15 cellular contexts compared by ENCODE assay signal in the genomic region with DNA sequence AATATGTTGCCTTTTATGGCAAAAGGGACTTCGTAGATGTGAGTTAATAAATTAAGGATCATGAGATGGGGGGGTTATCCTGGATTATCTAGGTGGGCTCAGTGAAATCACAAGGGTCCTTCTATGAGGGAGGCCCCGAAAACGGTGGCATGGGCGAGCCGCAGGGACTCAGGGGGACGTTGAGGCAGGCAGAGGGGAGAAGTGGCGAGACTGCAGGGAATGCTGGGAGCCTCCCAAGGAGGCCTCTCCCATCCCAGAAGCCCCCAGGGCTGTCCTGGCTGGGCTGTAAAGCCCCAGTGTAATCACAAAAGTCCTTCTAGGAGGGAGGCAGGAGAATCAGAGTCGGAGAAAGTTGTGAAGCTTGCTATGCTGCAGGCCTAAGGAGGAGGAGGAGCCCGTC. TPM values are rescaled to one million over a fixed set of nuclear protein-coding genes. Genes with fewer than 3 reads are reported as not detected.
DNase-seq lines count a peak whose midpoint lies in the region; ATAC-seq and TF ChIP-seq lines count a peak whose summit lies in the region.
"Had no signal": no experiment of that assay in that cellular context is flagged by ENCODE, and none has a peak within 500 bp of the region (broad histone marks: within the 10 kb centered on the region; RNA-seq: fewer than 3 reads in every experiment).

No MANE protein-coding gene starts in this region.

- peak overlapping the region; percentile 46 for H3K4me3 Mint-ChIP-seq in activated CD8-positive, alpha-beta memory T cell treated with anti-CD3 and anti-CD28 coated beads, Interleukin-2, amount 10 ng/mL, durations not matched to agents 7 days and 5 days
- peak overlapping the region; percentile 82 for H3K4me3 Mint-ChIP-seq in T-helper 17 cell
- peak overlapping the region; percentile 9 to 80 for H3K4me3 Mint-ChIP-seq in stimulated activated naive CD8-positive, alpha-beta T cell treated with anti-CD3 and anti-CD28 coated beads, Interleukin-15, amount 100 ng/mL, for 72 hours

- CTCF ChIA-PET in activated CD8-positive, alpha-beta memory T cell treated with anti-CD3 and anti-CD28 coated beads, Interleukin-2, amount 10 ng/mL, durations not matched to agents 7 days and 5 days (lab: Charles Lee) = interaction anchor here (0.9 to 8.9 kb wide), 5 partner anchors 26 to 80 kb away, joined by 3 to 102 read pairs (median 4); a partner anchor contains a TSS

- no peak overlapping the region for H3K4me3 ChIP-seq in effector memory CD4-positive, alpha-beta T cell (ENCODE audit: insufficient read depth, low read depth, low read length, poor library complexity, severe bottlenecking)
- no peak overlapping the region for H3K4me3 ChIP-seq in body of pancreas
- H3K4me3 ChIP-seq: adrenal gland, PC-9 had no signal

- H3K4me1 ChIP-seq in effector memory CD4-positive, alpha-beta T cell (ENCODE audit: control insufficient read depth, insufficient read depth, low read length, poor library complexity, severe bottlenecking) = peaks cover 20% of the 10 kb centered on the region
- H3K4me1 ChIP-seq in body of pancreas = no peaks in the 10 kb centered on the region
- H3K4me1 ChIP-seq: adrenal gland had no signal

- H3K27ac ChIP-seq in effector memory CD4-positive, alpha-beta T cell (ENCODE audit: insufficient read depth, low read length, poor library complexity, severe bottlenecking) = peak overlapping the region; percentile 47
- H3K27ac ChIP-seq in body of pancreas = no peak overlapping the region
- H3K27ac ChIP-seq: adrenal gland, PC-9 had no signal

- intact Hi-C loops in body of pancreas (cut with DNase I) = no loop called here

- H3K27ac Mint-ChIP-seq in activated CD8-positive, alpha-beta memory T cell treated with anti-CD3 and anti-CD28 coated beads, Interleukin-2, amount 10 ng/mL, durations not matched to agents 7 days and 5 days = peak overlapping the region; percentile 96
- H3K27ac Mint-ChIP-seq in T-helper 17 cell = peak overlapping the region; percentile 95
- peak overlapping the region; percentile 78 to 100 for H3K27ac Mint-ChIP-seq in stimulated activated naive CD8-positive, alpha-beta T cell treated with anti-CD3 and anti-CD28 coated beads, Interleukin-15, amount 100 ng/mL, for 72 hours

- H3K4me1 Mint-ChIP-seq in activated CD8-positive, alpha-beta memory T cell treated with anti-CD3 and anti-CD28 coated beads, Interleukin-2, amount 10 ng/mL, durations not matched to agents 7 days and 5 days = peaks cover 89% of the 10 kb centered on the region
- H3K4me1 Mint-ChIP-seq in T-helper 17 cell = peaks cover 56% of the 10 kb centered on the region
- H3K4me1 Mint-ChIP-seq in stimulated activated naive CD8-positive, alpha-beta T cell treated with anti-CD3 and anti-CD28 coated beads, Interleukin-15, amount 100 ng/mL, for 72 hours = peaks cover 99% of the 10 kb centered on the region

- no peaks in the 10 kb centered on the region for H3K27me3 Mint-ChIP-seq in activated CD8-positive, alpha-beta memory T cell treated with anti-CD3 and anti-CD28 coated beads, Interleukin-2, amount 10 ng/mL, durations not matched to agents 7 days and 5 days
- no peaks in the 10 kb centered on the region for H3K27me3 Mint-ChIP-seq in T-helper 17 cell
- peaks cover 20% of the 10 kb centered on the region for H3K27me3 Mint-ChIP-seq in stimulated activated naive CD8-positive, alpha-beta T cell treated with anti-CD3 and anti-CD28 coated beads, Interleukin-15, amount 100 ng/mL, for 72 hours

- H3K9me3 ChIP-seq in T-helper 17 cell (ENCODE audit: control insufficient read depth, low read length, poor library complexity, severe bottlenecking) (no peaks in the 10 kb centered on the region), body of pancreas (no peaks in the 10 kb centered on the region)
- no peaks in the 10 kb centered on the region for H3K9me3 ChIP-seq in effector memory CD4-positive, alpha-beta T cell (ENCODE audit: control insufficient read depth, low read length)
- H3K9me3 ChIP-seq: adrenal gland had no signal

- no peak for TF ChIP-seq POLR2A in body of pancreas (IDR thresholded peaks at IDR 0.05)

- H3K36me3 ChIP-seq in effector memory CD4-positive, alpha-beta T cell (ENCODE audit: control insufficient read depth, insufficient read depth, low read length) = no peaks in the 10 kb centered on the region
- H3K36me3 ChIP-seq in body of pancreas (replicated peaks in 1 of 2; ENCODE audit: insufficient read depth in 1 of 2, low read depth in 2 of 2) = no peaks in the 10 kb centered on the region
- H3K36me3 ChIP-seq: adrenal gland had no signal

- no peak for DNase-seq in activated CD8-positive, alpha-beta memory T cell treated with anti-CD3 and anti-CD28 coated beads, Interleukin-2, amount 10 ng/mL, durations not matched to agents 7 days and 5 days
- DNase-seq in activated CD8-positive, alpha-beta memory T cell treated with anti-CD3 and anti-CD28 coated beads, Interleukin-2, amount 50 U/mL, for 4 hours = no peak
- DNase-seq in T-helper 17 cell (no peak), mesenteric fat pad (ENCODE audit: low spot score) (no peak), body of pancreas (no peak)
- no peak for DNase-seq in effector memory CD4-positive, alpha-beta T cell
- no peak for DNase-seq in stimulated activated naive CD8-positive, alpha-beta T cell treated with anti-CD3 and anti-CD28 coated beads, Interleukin-15, amount 100 ng/mL, for 72 hours
- DNase-seq in stimulated activated CD4-positive, alpha-beta T cell treated with anti-CD3 and anti-CD28 coated beads, Interleukin-15, amount 100 ng/mL, for 24 hours = no peak
- DNase-seq: caudate nucleus, left cardiac atrium, NCI-H1048, NCI-H2081 treated with DMSO at 0.1 percent for 48 hours, NCI-H524, PC-9 had no signal

- peaks cover 34% of the 10 kb centered on the region for H3K36me3 Mint-ChIP-seq in activated CD8-positive, alpha-beta memory T cell treated with anti-CD3 and anti-CD28 coated beads, Interleukin-2, amount 10 ng/mL, durations not matched to agents 7 days and 5 days
- H3K36me3 Mint-ChIP-seq in T-helper 17 cell (ENCODE audit: low read depth) = peaks cover 3% of the 10 kb centered on the region

- WGBS in body of pancreas, 2 donors = 76 to 83% methylated on average over 9 of the region's 9 CpGs

- no peak for ATAC-seq in activated CD8-positive, alpha-beta memory T cell treated with anti-CD3 and anti-CD28 coated beads, Interleukin-2, amount 10 ng/mL, durations not matched to agents 7 days and 5 days
- ATAC-seq in T-helper 17 cell = no peak
- no peak for ATAC-seq in stimulated activated naive CD8-positive, alpha-beta T cell treated with anti-CD3 and anti-CD28 coated beads, Interleukin-15, amount 100 ng/mL, for 72 hours
- no peak for ATAC-seq in body of pancreas

- H3K27me3 ChIP-seq in effector memory CD4-positive, alpha-beta T cell (replicated peaks; ENCODE audit: control insufficient read depth, insufficient read depth, low read length, poor library complexity, severe bottlenecking) = no peaks in the 10 kb centered on the region
- H3K27me3 ChIP-seq in body of pancreas = no peaks in the 10 kb centered on the region
- H3K27me3 ChIP-seq: adrenal gland had no signal

- peaks cover 2% of the 10 kb centered on the region for H3K9me3 Mint-ChIP-seq in activated CD8-positive, alpha-beta memory T cell treated with anti-CD3 and anti-CD28 coated beads, Interleukin-2, amount 10 ng/mL, durations not matched to agents 7 days and 5 days (ENCODE audit: low read depth)
- H3K9me3 Mint-ChIP-seq in stimulated activated naive CD8-positive, alpha-beta T cell treated with anti-CD3 and anti-CD28 coated beads, Interleukin-15, amount 100 ng/mL, for 72 hours = peaks cover 2 to 11% of the 10 kb centered on the region in 2 donors

- TF ChIP-seq CTCF in body of pancreas (IDR thresholded peaks at IDR 0.05) = no peak

RNA-seq across cellular contexts. Expression of a gene that starts 35.0 kb away (rescaled TPM):
- total RNA-seq in activated CD8-positive, alpha-beta memory T cell treated with anti-CD3 and anti-CD28 coated beads, Interleukin-2, amount 10 ng/mL, durations not matched to agents 7 days and 5 days = 10 to 100 TPM; 54.4 to 70.9 TPM
- total RNA-seq in T-helper 17 cell (10 to 100 TPM; 10.2 to 14.3 TPM), mesenteric fat pad (19.8 TPM), body of pancreas (10 to 100 TPM in 1 of 2 donors, 1 to 10 TPM in 1; 9.1 to 12.9 TPM)

RNA-seq across cellular contexts. Expression of a gene that starts 42.3 kb away (rescaled TPM):
- 10 to 100 TPM; 30.4 to 31.2 TPM for total RNA-seq in activated CD8-positive, alpha-beta memory T cell treated with anti-CD3 and anti-CD28 coated beads, Interleukin-2, amount 10 ng/mL, durations not matched to agents 7 days and 5 days
- under 1 TPM; 0.22 to 0.31 TPM for total RNA-seq in T-helper 17 cell
- total RNA-seq in mesenteric fat pad = 0.16 TPM
- not detected for total RNA-seq in body of pancreas

Comparison
In these comparisons a context has a peak if more than half of its experiments do, and no peak if none do; other contexts are left out.
1. RNA of a gene that starts 42.3 kb away (total RNA-seq): 30.4 to 31.2 TPM in activated CD8-positive, alpha-beta memory T cell treated with anti-CD3 and anti-CD28 coated beads, Interleukin-2, amount 10 ng/mL, durations not matched to agents 7 days and 5 days; 0.22 to 0.31 TPM in T-helper 17 cell, 0.16 TPM in mesenteric fat pad (single experiment) and not detected in body of pancreas; every median in the first group is over 10 times any median in the second.
2. Peak in every context shown above with its lines, with median percentiles within 50 percentile points of each other: H3K27ac Mint-ChIP-seq and H3K4me3 Mint-ChIP-seq.